In genomic region chr2:222709191-222709891, GRCh38 we compare ENCODE assay signal across 10 cellular contexts. TPM values are rescaled to one million over a fixed set of nuclear protein-coding genes. Genes with fewer than 3 reads are reported as not detected.
DNase-seq lines count a peak whose midpoint lies in the region; ATAC-seq and TF ChIP-seq lines count a peak whose summit lies in the region.
"Had no signal": no experiment of that assay in that cellular context is flagged by ENCODE, and none has a peak within 500 bp of the region (broad histone marks: within the 10 kb centered on the region; RNA-seq: fewer than 3 reads in every experiment).

No MANE protein-coding gene starts in this region.

- DNase-seq in GM12865 (ENCODE audit: low read depth) (peak; percentile 35), NCI-H82 (lab: John Stamatoyannopoulos, UW) (peak; percentile 84), caudate nucleus (lab: John Stamatoyannopoulos, UW) (peak in 58 of 61 donors; percentile 13 to 82 (median 56)), kidney epithelial cell (ENCODE audit: low read depth) (peak; percentile 92), superior temporal gyrus (ENCODE audit: extremely low spot score) (peak; percentile 87), NCI-H2196 (lab: John Stamatoyannopoulos, UW; ENCODE audit: unreplicated experiment) (no peak), activated gamma-delta T cell (lab: John Stamatoyannopoulos, UW) (no peak)
- DNase-seq: activated T-cell treated with anti-CD3 and anti-CD28 coated beads, Interleukin-2, amount 50 U/mL, for 72 hours had no signal

- TF ChIP-seq CTCF in GM12865 (IDR thresholded peaks at IDR 0.05; ENCODE audit: insufficient read depth, low read depth, low read length, missing control alignments) (no peak), kidney epithelial cell (IDR thresholded peaks at IDR 0.05; ENCODE audit: insufficient read depth, low read length, poor library complexity, severe bottlenecking) (no peak)

- H3K36me3 ChIP-seq in kidney epithelial cell (ENCODE audit: control insufficient read depth, insufficient read depth, low read length), result no peaks in the 10 kb centered on the region

- H3K27me3 ChIP-seq in kidney epithelial cell (ENCODE audit: control insufficient read depth, insufficient read depth, low read length), result no peaks in the 10 kb centered on the region

- peak; percentile 41 for ATAC-seq in HG02623 (IDR thresholded peaks at IDR 0.05; ENCODE audit: unreplicated experiment)

- H3K4me3 ChIP-seq in GM12865 (ENCODE audit: low read depth, low read length), result no peak overlapping the region
- peak overlapping the region; percentile 23 for H3K4me3 ChIP-seq in kidney epithelial cell (ENCODE audit: low read depth, low read length)

- peak overlapping the region; percentile 73 for H3K27ac ChIP-seq in caudate nucleus (ENCODE audit: low read depth, low read length)

RNA-seq across cellular contexts. Expression of gene MOGAT1, which starts 37.9 kb away (rescaled TPM):
- not detected in 2 replicates for total RNA-seq in kidney epithelial cell
- total RNA-seq: activated T-cell treated with anti-CD3 and anti-CD28 coated beads, Interleukin-2, amount 50 U/mL, for 72 hours; urinary bladder had no signal

RNA-seq across cellular contexts. Expression of gene FARSB, which starts 53.4 kb away (rescaled TPM):
- 20.0 and 23.8 TPM in 2 replicates for total RNA-seq in kidney epithelial cell

Comparison
In these comparisons a context has a peak if more than half of its experiments do, and no peak if none do; other contexts are left out.
1. DNase-seq: peak in GM12865 (single experiment), NCI-H82 (single experiment), caudate nucleus (58 of 61), kidney epithelial cell (single experiment) and superior temporal gyrus (single experiment); none in NCI-H2196 (single experiment) and activated gamma-delta T cell (single experiment).